17 cellular contexts compared by ENCODE assay signal in the genomic region with DNA sequence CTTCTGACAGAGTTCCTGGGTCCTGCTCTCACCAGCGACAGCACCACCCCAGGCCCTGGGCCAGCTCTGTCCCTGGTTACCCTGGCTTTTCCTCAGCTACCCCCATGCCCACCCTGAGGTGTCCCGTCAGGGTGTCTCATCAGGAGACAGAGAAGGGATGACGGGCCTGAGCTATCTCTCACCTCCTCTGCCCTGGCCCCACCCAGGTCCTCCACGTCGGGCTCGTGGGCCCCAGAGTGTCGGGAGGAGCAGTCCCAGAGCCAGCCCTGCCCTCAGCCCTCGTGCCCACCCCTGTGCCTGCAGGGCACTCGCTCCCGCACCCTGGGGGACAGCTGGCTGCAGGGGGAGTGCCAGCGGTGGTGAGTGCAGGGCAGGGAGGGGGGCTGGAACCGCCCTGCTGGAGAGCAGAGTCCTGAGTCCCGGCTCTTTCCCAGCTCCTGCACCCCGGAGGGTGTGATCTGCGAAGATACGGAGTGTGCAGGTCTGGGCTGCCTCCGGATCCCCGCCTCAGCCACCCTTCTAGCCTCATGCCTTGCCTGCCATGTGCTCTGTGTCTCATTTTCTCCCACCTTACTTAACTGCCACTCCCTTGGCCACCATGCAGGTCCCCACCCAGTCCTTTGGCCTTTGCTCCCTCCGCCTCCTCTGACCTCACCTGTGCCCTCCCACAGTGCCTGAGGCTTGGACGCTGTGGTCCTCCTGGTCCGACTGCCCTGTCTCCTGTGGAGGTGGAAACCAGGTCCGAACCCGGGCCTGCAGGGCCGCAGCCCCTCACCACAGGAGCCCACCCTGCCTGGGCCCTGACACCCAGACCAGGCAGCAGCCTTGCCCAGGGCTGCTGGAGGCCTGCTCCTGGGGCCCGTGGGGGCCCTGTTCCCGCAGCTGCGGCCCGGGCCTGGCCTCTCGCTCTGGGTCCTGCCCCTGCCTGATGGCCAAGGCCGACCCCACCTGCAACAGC. TPM values are rescaled to one million over a fixed set of nuclear protein-coding genes. Genes with fewer than 3 reads are reported as not detected.
DNase-seq lines count a peak whose midpoint lies in the region; ATAC-seq and TF ChIP-seq lines count a peak whose summit lies in the region.
"Had no signal": no experiment of that assay in that cellular context is flagged by ENCODE, and none has a peak within 500 bp of the region (broad histone marks: within the 10 kb centered on the region; RNA-seq: fewer than 3 reads in every experiment).

No MANE protein-coding gene starts in this region.

- H2BK120ac ChIP-seq in neuronal stem cell (ENCODE audit: low read depth, low read length) = no peak overlapping the region

- peak overlapping the region; percentile 64 for H4K91ac ChIP-seq in neuronal stem cell (ENCODE audit: low read depth, low read length, poor library complexity)

- peak overlapping the region; percentile 24 for H2BK5ac ChIP-seq in neuronal stem cell (ENCODE audit: low read length)

- peak overlapping the region; percentile 90 for H2AK5ac ChIP-seq in neuronal stem cell (ENCODE audit: low read depth, low read length)

- 87 to 93% (median 91%) methylated on average over 27 to 30 of the region's 30 CpGs for WGBS in heart left ventricle, 4 donors
- no CpG with 5 or more reads among the region's 30 CpGs for WGBS in neuronal stem cell (ENCODE audit: extremely low coverage in 2 of 2, insufficient read length in 2 of 2, insufficient replicate concordance in 1 of 2), 2 donors

- no peak for TF ChIP-seq CTCF in RWPE2 (IDR thresholded peaks at IDR 0.05; ENCODE audit: poor library complexity, severe bottlenecking)
- no peak for TF ChIP-seq CTCF in heart left ventricle (IDR thresholded peaks at IDR 0.05)

- H3K9me3 ChIP-seq in RWPE2 (ENCODE audit: severe bottlenecking) (no peaks in the 10 kb centered on the region), heart left ventricle (no peaks in the 10 kb centered on the region), neuronal stem cell (replicated peaks in 1 of 2; ENCODE audit: control insufficient read depth in 2 of 2, insufficient read depth in 1 of 2, low read depth in 1 of 2, low read length in 2 of 2) (peaks cover 0 to 12% of the 10 kb centered on the region in 2 donors)
- H3K9me3 ChIP-seq: body of pancreas, left lung, suprapubic skin had no signal

- H3K18ac ChIP-seq in neuronal stem cell (ENCODE audit: low read length) = peak overlapping the region; percentile 76

- H3K79me1 ChIP-seq in neuronal stem cell (ENCODE audit: low read depth, low read length) = peaks cover 6% of the 10 kb centered on the region

- H3K27me3 ChIP-seq in RWPE2 (ENCODE audit: insufficient read depth, poor library complexity, severe bottlenecking) (no peaks in the 10 kb centered on the region), heart left ventricle (no peaks in the 10 kb centered on the region), neuronal stem cell (ENCODE audit: control insufficient read depth in 3 of 3, insufficient read depth in 3 of 3, low read depth in 1 of 3, low read length in 3 of 3) (peaks cover 0 to 32% (median 0%) of the 10 kb centered on the region in 3 experiments)
- H3K27me3 ChIP-seq: body of pancreas, left lung, suprapubic skin had no signal

- no peak overlapping the region for H4K8ac ChIP-seq in neuronal stem cell (ENCODE audit: low read depth, low read length)

- peak; percentile 49 for DNase-seq in RWPE2 (ENCODE audit: low spot score)
- peak in 3 of 5 donors; percentile 13 to 29 (median 21) for DNase-seq in heart left ventricle
- no peak for DNase-seq in neuronal stem cell (ENCODE audit: low spot score)
- no peak for DNase-seq in medulla oblongata (ENCODE audit: extremely low spot score)
- DNase-seq in SIG-M5 treated with dmso at 0.1 percent for 504 hours (lab: John Stamatoyannopoulos, UW; ENCODE audit: unreplicated experiment) = no peak
- DNase-seq: activated CD4-positive, alpha-beta T cell treated with anti-CD3 and anti-CD28 coated beads for 1 hour; activated naive CD8-positive, alpha-beta T cell treated with anti-CD3 and anti-CD28 coated beads for 36 hours; body of pancreas; COR-L47; naive thymus-derived CD4-positive, alpha-beta T cell; NCI-H1694; NCI-H82; PC-3 had no signal

- peak overlapping the region; percentile 31 for H3K14ac ChIP-seq in neuronal stem cell (ENCODE audit: low read length)

- H3K36me3 ChIP-seq in RWPE2 (ENCODE audit: low read depth) (no peaks in the 10 kb centered on the region), heart left ventricle (no peaks in the 10 kb centered on the region), neuronal stem cell (replicated peaks in 1 of 2; ENCODE audit: control insufficient read depth in 2 of 2, insufficient read depth in 2 of 2, low read length in 2 of 2) (no peaks in the 10 kb centered on the region)
- H3K36me3 ChIP-seq: left lung, suprapubic skin had no signal

- intact Hi-C loops in heart left ventricle (cut with DNase I) = no loop called here

- no peak overlapping the region for H2AFZ ChIP-seq in neuronal stem cell (ENCODE audit: low read length)

- H3K4me1 ChIP-seq in RWPE2 (ENCODE audit: insufficient read depth, poor library complexity, severe bottlenecking) (no peaks in the 10 kb centered on the region), heart left ventricle (no peaks in the 10 kb centered on the region), neuronal stem cell (ENCODE audit: control insufficient read depth in 2 of 2, insufficient read depth in 1 of 2, low read depth in 1 of 2, low read length in 2 of 2) (no peaks in the 10 kb centered on the region)
- H3K4me1 ChIP-seq: body of pancreas, left lung had no signal

- H3K4me2 ChIP-seq in neuronal stem cell (ENCODE audit: insufficient read depth, low read length, poor library complexity, severe bottlenecking) = no peak overlapping the region

- peak overlapping the region; percentile 68 for H3K23ac ChIP-seq in neuronal stem cell (ENCODE audit: low read depth, low read length, poor library complexity)

- H3K27ac ChIP-seq in RWPE2 (ENCODE audit: poor library complexity, severe bottlenecking) = no peak overlapping the region
- no peak overlapping the region for H3K27ac ChIP-seq in heart left ventricle
- no peak overlapping the region for H3K27ac ChIP-seq in neuronal stem cell (replicated peaks; ENCODE audit: low read length)
- H3K27ac ChIP-seq: body of pancreas, left lung, SK-N-MC, suprapubic skin had no signal

- peak overlapping the region; percentile 75 for H2BK15ac ChIP-seq in neuronal stem cell (ENCODE audit: low read length)

- no peak overlapping the region for H2BK12ac ChIP-seq in neuronal stem cell (ENCODE audit: low read length)

- H3K9ac ChIP-seq in neuronal stem cell (ENCODE audit: low read depth, low read length, poor library complexity) = peak overlapping the region; percentile 63

- TF ChIP-seq POLR2A in heart left ventricle (IDR thresholded peaks at IDR 0.05) = no peak

- H3K4me3 ChIP-seq in RWPE2 (ENCODE audit: severe bottlenecking) (no peak overlapping the region), heart left ventricle (no peak overlapping the region), neuronal stem cell (ENCODE audit: low read length in 2 of 2) (no peak overlapping the region)
- H3K4me3 ChIP-seq: body of pancreas, left lung, SK-N-MC, suprapubic skin had no signal

- H3K4ac ChIP-seq in neuronal stem cell (ENCODE audit: low read length) = no peak overlapping the region

- no peak for ATAC-seq in RWPE2 (ENCODE audit: low read depth)
- no peak for ATAC-seq in heart left ventricle
- no peak for ATAC-seq in GM19467 (IDR thresholded peaks at IDR 0.05; ENCODE audit: unreplicated experiment)
- ATAC-seq: body of pancreas; left lung; naive thymus-derived CD4-positive, alpha-beta T cell; PC-3 had no signal

RNA-seq across cellular contexts. Expression of a gene that starts 16.7 kb away (rescaled TPM):
- 10 to 100 TPM in 4 of 9 donors, 1 to 10 TPM in 5; 8.0 to 18.1 (median 9.8) TPM for total RNA-seq in heart left ventricle
- polyA plus RNA-seq in heart left ventricle = 1 to 10 TPM; 6.9 TPM
- polyA plus RNA-seq in neuronal stem cell (2013, experiment 1 of 2) = 7.1 TPM
- 6.8 TPM for polyA plus RNA-seq in neuronal stem cell (2013, experiment 2 of 2)

RNA-seq across cellular contexts. Expression of a gene that starts 48.1 kb away (rescaled TPM):
- total RNA-seq in heart left ventricle = 1 to 10 TPM; 2.6 to 9.5 (median 5.1) TPM
- polyA plus RNA-seq in heart left ventricle = 1 to 10 TPM; 3.6 to 4.7 TPM
- polyA plus RNA-seq in neuronal stem cell (2013, experiment 1 of 2) = 6.2 TPM
- polyA plus RNA-seq in neuronal stem cell (2013, experiment 2 of 2) = 6.1 TPM

RNA-seq across cellular contexts. Expression of a gene that starts 52.3 kb away (rescaled TPM):
- total RNA-seq in heart left ventricle = 100 to 1,000 TPM in 4 of 9 donors, 10 to 100 TPM in 5; 55.4 to 137 (median 92.3) TPM
- polyA plus RNA-seq in heart left ventricle = 10 to 100 TPM; 39.0 to 80.9 TPM
- polyA plus RNA-seq in neuronal stem cell (2013, experiment 1 of 2) = 63.8 TPM
- polyA plus RNA-seq in neuronal stem cell (2013, experiment 2 of 2) = 60.2 TPM

Comparison
In these comparisons a context has a peak if more than half of its experiments do, and no peak if none do; other contexts are left out.
1. DNase-seq: peak in RWPE2 (single experiment) and heart left ventricle (3 of 5); none in neuronal stem cell (single experiment), medulla oblongata (single experiment) and SIG-M5 treated with dmso at 0.1 percent for 504 hours (single experiment).